In the genomic region with DNA sequence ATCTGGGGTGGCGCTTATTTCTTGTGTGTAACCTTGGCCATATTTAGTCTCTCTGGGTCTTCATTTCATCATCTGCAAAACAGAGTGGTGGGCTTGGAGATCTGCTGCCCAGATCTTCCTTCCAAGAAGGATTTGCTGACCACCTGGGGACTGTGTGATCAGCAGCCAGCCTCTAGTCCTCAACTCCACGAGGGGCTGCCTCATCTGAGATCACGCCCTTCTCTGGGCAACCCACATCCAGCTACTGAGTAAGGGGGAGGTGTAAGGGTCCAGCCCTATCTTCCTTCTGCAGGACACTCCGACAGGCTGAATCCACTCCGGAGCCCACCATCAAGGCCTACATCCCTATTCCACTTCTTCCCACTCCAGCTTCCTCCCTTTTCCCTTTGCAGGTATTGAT, we compare ENCODE assay signal across 26 cellular contexts. TPM values are rescaled to one million over a fixed set of nuclear protein-coding genes. Genes with fewer than 3 reads are reported as not detected.
"Had no signal": no experiment of that assay in that cellular context is flagged by ENCODE, and none has a peak within 500 bp of the region (broad histone marks: within the 10 kb centered on the region; RNA-seq: fewer than 3 reads in every experiment).

No MANE protein-coding gene starts in this region.

- H3K4me1 Mint-ChIP-seq: IgD-negative memory B cell had no signal

- H3K4me3 ChIP-seq: K562, SJSA1, SK-N-MC had no signal

- H3K27ac ChIP-seq: HL-60, KMS-11, RWPE1, SJSA1, SK-N-MC had no signal

- H3K4me3 Mint-ChIP-seq: IgD-negative memory B cell had no signal

- H3K4me1 ChIP-seq: SJSA1 had no signal

- ATAC-seq: K562, Panc1, PC-3 had no signal

- H3K9me3 ChIP-seq: SJSA1 had no signal

- H3K36me3 ChIP-seq: SJSA1 had no signal

- H3K27ac Mint-ChIP-seq: IgD-negative memory B cell had no signal

- H3K36me3 Mint-ChIP-seq: IgD-negative memory B cell had no signal

- DNase-seq: Kasumi-1; MM.1S; NCI-H1092 treated with DMSO at 0.1 percent for 48 hours; NCI-H1436 treated with DMSO at 0.1 percent for 48 hours; NCI-H1694; NCI-H187 treated with DMSO at 0.1 percent for 48 hours; NCI-H2029 treated with DMSO at 0.1 percent for 48 hours; NCI-H2171 treated with DMSO at 0.1 percent for 48 hours; NCI-H345; NCI-H446 treated with DMSO at 0.1 percent for 48 hours; NCI-H510A treated with DMSO at 0.1 percent for 48 hours; NCI-H526; NCI-H82; NK-92 treated with Interleukin-12 subunit alpha and Interleukin-12 subunit beta, amount 100 ng/mL, for 24 hours; PC-3; SHP77 treated with DMSO at 0.1 percent for 48 hours had no signal

RNA-seq across cellular contexts. Expression of a gene that starts 57.9 kb away (rescaled TPM):
- total RNA-seq: M059J, OCI-LY7, SJSA1 had no signal
